Comparison of ENCODE assay signal across 15 cellular contexts in the genomic region with DNA sequence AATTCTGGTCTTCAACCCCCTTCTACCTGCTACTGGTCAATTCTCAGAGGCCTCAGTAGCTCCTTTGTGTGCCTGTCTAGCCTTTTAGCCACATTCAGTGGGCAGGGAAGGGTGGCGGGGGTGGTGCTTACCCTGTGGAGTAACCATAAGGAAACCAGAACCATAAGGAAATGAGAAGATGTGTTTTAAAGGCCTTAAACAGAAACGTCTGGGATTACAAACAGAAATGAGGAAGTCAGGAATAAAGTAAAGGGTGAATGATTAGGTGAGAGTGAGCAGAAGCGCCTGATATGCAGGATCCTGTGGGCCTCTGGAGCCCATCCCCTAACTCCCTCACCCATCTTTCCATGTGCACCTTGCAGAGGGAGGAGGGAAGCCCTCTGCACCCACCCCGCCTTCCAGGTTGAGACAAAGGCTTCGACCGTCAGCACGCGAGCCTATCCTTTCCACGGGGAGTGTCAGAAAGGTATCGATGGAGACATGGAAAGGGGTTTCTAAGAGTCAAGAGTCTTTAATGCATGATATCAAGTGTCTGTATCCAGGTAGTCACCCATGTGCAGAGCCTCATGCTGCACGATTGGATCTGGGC. TPM values are rescaled to one million over a fixed set of nuclear protein-coding genes. Genes with fewer than 3 reads are reported as not detected.
A peak's percentile ranks its signal among the peaks of the same experiment; 100 is the strongest.
DNase-seq lines count a peak whose midpoint lies in the region; ATAC-seq and TF ChIP-seq lines count a peak whose summit lies in the region.
"Had no signal": no experiment of that assay in that cellular context is flagged by ENCODE, and none has a peak within 500 bp of the region (broad histone marks: within the 10 kb centered on the region; RNA-seq: fewer than 3 reads in every experiment).

No MANE protein-coding gene starts in this region.

- peaks cover 0 to 33% (median 10%) of the 10 kb centered on the region in 4 donors for H3K36me3 ChIP-seq in stomach
- H3K36me3 ChIP-seq: prostate gland had no signal

- no peaks in the 10 kb centered on the region for H3K36me3 Mint-ChIP-seq in activated T-cell treated with anti-CD3 and anti-CD28 coated beads, Interleukin-2, amount 50 U/mL, for 72 hours (ENCODE audit: insufficient read depth in 2 of 2)
- H3K36me3 Mint-ChIP-seq in activated T-cell treated with anti-CD3 and anti-CD28 coated beads, Interleukin-2, amount 50 U/mL, for 24 hours (ENCODE audit: low read depth) = peaks cover 8% of the 10 kb centered on the region
- peaks cover 9% of the 10 kb centered on the region for H3K36me3 Mint-ChIP-seq in dendritic cell treated with granulocyte-macrophage colony-stimulating factor and Interleukin-4, amounts not matched to agents 40 ng/mL and 50 ng/mL, for 4 days (ENCODE audit: low read depth)

- peak overlapping the region in 1 of 4 donors; percentile 1 for H3K4me3 ChIP-seq in stomach
- H3K4me3 ChIP-seq: esophagus muscularis mucosa, prostate gland had no signal

- WGBS in stomach, 5 donors = 75 to 86% (median 78%) methylated on average over 11 of the region's 11 CpGs

- peak overlapping the region; percentile 55 to 80 (median 68) for H3K27ac ChIP-seq in stomach
- H3K27ac ChIP-seq: esophagus muscularis mucosa had no signal

- no peak for TF ChIP-seq POLR2A in stomach (IDR thresholded peaks at IDR 0.05)

- no peak for ATAC-seq in activated T-cell treated with anti-CD3 and anti-CD28 coated beads, Interleukin-2, amount 50 U/mL, for 72 hours (replicated peaks in 1 of 2)
- no peak for ATAC-seq in HG02852 (IDR thresholded peaks at IDR 0.05; ENCODE audit: unreplicated experiment)
- no peak for ATAC-seq in HG02970 (IDR thresholded peaks at IDR 0.05; ENCODE audit: low FRiP score, unreplicated experiment)

- no peak for DNase-seq in activated T-cell treated with anti-CD3 and anti-CD28 coated beads, Interleukin-2, amount 50 U/mL, for 72 hours
- no peak for DNase-seq in activated T-cell treated with anti-CD3 and anti-CD28 coated beads, Interleukin-2, amount 50 U/mL, for 24 hours
- DNase-seq in NOMO-1 treated with DMSO at 0.1 percent for 48 hours (lab: John Stamatoyannopoulos, UW; ENCODE audit: unreplicated experiment) (peak; percentile 55), stomach (no peak), NCI-H345 (lab: John Stamatoyannopoulos, UW) (no peak)
- DNase-seq: activated CD4-positive, alpha-beta memory T cell treated with anti-CD3 and anti-CD28 coated beads, Interleukin-2, amount 10 ng/mL, durations not matched to agents 7 days and 5 days; NCI-H2081 treated with DMSO at 0.1 percent for 48 hours; NCI-H774; T1000 had no signal

- no peaks in the 10 kb centered on the region for H3K9me3 Mint-ChIP-seq in activated T-cell treated with anti-CD3 and anti-CD28 coated beads, Interleukin-2, amount 50 U/mL, for 72 hours
- no peaks in the 10 kb centered on the region for H3K9me3 Mint-ChIP-seq in activated T-cell treated with anti-CD3 and anti-CD28 coated beads, Interleukin-2, amount 50 U/mL, for 24 hours
- H3K9me3 Mint-ChIP-seq in dendritic cell treated with granulocyte-macrophage colony-stimulating factor and Interleukin-4, amounts not matched to agents 40 ng/mL and 50 ng/mL, for 4 days = no peaks in the 10 kb centered on the region
- H3K9me3 Mint-ChIP-seq: activated CD4-positive, alpha-beta memory T cell treated with anti-CD3 and anti-CD28 coated beads, Interleukin-2, amount 10 ng/mL, durations not matched to agents 7 days and 5 days; activated T-helper 2 cell treated with anti-CD3 and anti-CD28 coated beads, Interferon-gamma antibody, Interleukin-2, Interleukin-4, amounts not matched to agents 10 μg/mL and 5 μg/mL and 100 μg/mL, durations not matched to agents 14 hours and 24 hours and 36 hours had no signal

- no peaks in the 10 kb centered on the region for H3K27me3 Mint-ChIP-seq in activated T-cell treated with anti-CD3 and anti-CD28 coated beads, Interleukin-2, amount 50 U/mL, for 72 hours (ENCODE audit: low read depth)
- no peaks in the 10 kb centered on the region for H3K27me3 Mint-ChIP-seq in activated T-cell treated with anti-CD3 and anti-CD28 coated beads, Interleukin-2, amount 50 U/mL, for 24 hours
- H3K27me3 Mint-ChIP-seq in dendritic cell treated with granulocyte-macrophage colony-stimulating factor and Interleukin-4, amounts not matched to agents 40 ng/mL and 50 ng/mL, for 4 days = no peaks in the 10 kb centered on the region

- H3K4me1 Mint-ChIP-seq in activated T-cell treated with anti-CD3 and anti-CD28 coated beads, Interleukin-2, amount 50 U/mL, for 72 hours (ENCODE audit: low read depth) = peaks cover 36% of the 10 kb centered on the region
- peaks cover 42% of the 10 kb centered on the region for H3K4me1 Mint-ChIP-seq in activated T-cell treated with anti-CD3 and anti-CD28 coated beads, Interleukin-2, amount 50 U/mL, for 24 hours (ENCODE audit: low read depth)
- peaks cover 67% of the 10 kb centered on the region for H3K4me1 Mint-ChIP-seq in dendritic cell treated with granulocyte-macrophage colony-stimulating factor and Interleukin-4, amounts not matched to agents 40 ng/mL and 50 ng/mL, for 4 days (ENCODE audit: low read depth)
- H3K4me1 Mint-ChIP-seq: activated CD4-positive, alpha-beta memory T cell treated with anti-CD3 and anti-CD28 coated beads, Interleukin-2, amount 10 ng/mL, durations not matched to agents 7 days and 5 days had no signal

- H3K9me3 ChIP-seq in stomach = no peaks in the 10 kb centered on the region
- H3K9me3 ChIP-seq: esophagus muscularis mucosa, prostate gland had no signal

- no peak overlapping the region for H3K27ac Mint-ChIP-seq in activated T-cell treated with anti-CD3 and anti-CD28 coated beads, Interleukin-2, amount 50 U/mL, for 72 hours
- no peak overlapping the region for H3K27ac Mint-ChIP-seq in activated T-cell treated with anti-CD3 and anti-CD28 coated beads, Interleukin-2, amount 50 U/mL, for 24 hours
- peak overlapping the region; percentile 64 for H3K27ac Mint-ChIP-seq in dendritic cell treated with granulocyte-macrophage colony-stimulating factor and Interleukin-4, amounts not matched to agents 40 ng/mL and 50 ng/mL, for 4 days
- H3K27ac Mint-ChIP-seq: activated CD4-positive, alpha-beta memory T cell treated with anti-CD3 and anti-CD28 coated beads, Interleukin-2, amount 10 ng/mL, durations not matched to agents 7 days and 5 days; activated T-helper 2 cell treated with anti-CD3 and anti-CD28 coated beads, Interferon-gamma antibody, Interleukin-2, Interleukin-4, amounts not matched to agents 10 μg/mL and 5 μg/mL and 100 μg/mL, durations not matched to agents 14 hours and 24 hours and 36 hours had no signal

- no peak for TF ChIP-seq CTCF in stomach (IDR thresholded peaks at IDR 0.05)

- intact Hi-C loops in dendritic cell treated with granulocyte-macrophage colony-stimulating factor and Interleukin-4, amounts not matched to agents 40 ng/mL and 50 ng/mL, for 4 days (cut with micrococcal nuclease) = loop anchor here (5.0 kb wide), 1 partner anchor 39 kb away; no protein-coding TSS in a partner anchor
- intact Hi-C loops in stomach (cut with DNase I; ENCODE audit: low total_unique reads) = no loop called here

- no peaks in the 10 kb centered on the region for H3K27me3 ChIP-seq in stomach
- H3K27me3 ChIP-seq: esophagus muscularis mucosa had no signal

- peaks cover 20 to 46% (median 28%) of the 10 kb centered on the region in 4 donors for H3K4me1 ChIP-seq in stomach

- peak overlapping the region; percentile 59 to 63 for H3K4me3 Mint-ChIP-seq in activated T-cell treated with anti-CD3 and anti-CD28 coated beads, Interleukin-2, amount 50 U/mL, for 72 hours
- H3K4me3 Mint-ChIP-seq in activated T-cell treated with anti-CD3 and anti-CD28 coated beads, Interleukin-2, amount 50 U/mL, for 24 hours = no peak overlapping the region
- no peak overlapping the region for H3K4me3 Mint-ChIP-seq in dendritic cell treated with granulocyte-macrophage colony-stimulating factor and Interleukin-4, amounts not matched to agents 40 ng/mL and 50 ng/mL, for 4 days
- H3K4me3 Mint-ChIP-seq: activated CD4-positive, alpha-beta memory T cell treated with anti-CD3 and anti-CD28 coated beads, Interleukin-2, amount 10 ng/mL, durations not matched to agents 7 days and 5 days had no signal

- TF ChIP-seq EP300 in stomach (IDR thresholded peaks at IDR 0.05) = no peak

RNA-seq across cellular contexts. Expression of a gene that starts 20.4 kb away (rescaled TPM):
- total RNA-seq in activated T-cell treated with anti-CD3 and anti-CD28 coated beads, Interleukin-2, amount 50 U/mL, for 72 hours = 10 to 100 TPM; 10.6 to 14.5 TPM
- total RNA-seq in stomach = 10 to 100 TPM; 13.3 to 40.6 (median 17.6) TPM
- 10 to 100 TPM in 1 of 3 donors, 1 to 10 TPM in 2; 3.6 to 10.2 (median 8.4) TPM for polyA plus RNA-seq in stomach

RNA-seq across cellular contexts. Expression of a gene that starts 36.6 kb away (rescaled TPM):
- 10 to 100 TPM; 27.5 to 33.7 TPM for total RNA-seq in activated T-cell treated with anti-CD3 and anti-CD28 coated beads, Interleukin-2, amount 50 U/mL, for 72 hours
- 100 to 1,000 TPM in 2 of 5 donors, 10 to 100 TPM in 3; 54.3 to 358 (median 58.1) TPM for total RNA-seq in stomach
- 10 to 100 TPM; 15.0 to 23.0 (median 15.4) TPM for polyA plus RNA-seq in stomach

Comparison
In these comparisons a context has a peak if more than half of its experiments do, and no peak if none do; other contexts are left out.
1. H3K4me3 Mint-ChIP-seq: peak in activated T-cell treated with anti-CD3 and anti-CD28 coated beads, Interleukin-2, amount 50 U/mL, for 72 hours (2 of 2); none in activated T-cell treated with anti-CD3 and anti-CD28 coated beads, Interleukin-2, amount 50 U/mL, for 24 hours (single experiment) and dendritic cell treated with granulocyte-macrophage colony-stimulating factor and Interleukin-4, amounts not matched to agents 40 ng/mL and 50 ng/mL, for 4 days (single experiment).